1 cellular context compared by ENCODE assay signal in genomic region chr19:12881172-12881808, GRCh38.
TF ChIP-seq lines count a peak whose summit lies in the region.

A gene with protein sequence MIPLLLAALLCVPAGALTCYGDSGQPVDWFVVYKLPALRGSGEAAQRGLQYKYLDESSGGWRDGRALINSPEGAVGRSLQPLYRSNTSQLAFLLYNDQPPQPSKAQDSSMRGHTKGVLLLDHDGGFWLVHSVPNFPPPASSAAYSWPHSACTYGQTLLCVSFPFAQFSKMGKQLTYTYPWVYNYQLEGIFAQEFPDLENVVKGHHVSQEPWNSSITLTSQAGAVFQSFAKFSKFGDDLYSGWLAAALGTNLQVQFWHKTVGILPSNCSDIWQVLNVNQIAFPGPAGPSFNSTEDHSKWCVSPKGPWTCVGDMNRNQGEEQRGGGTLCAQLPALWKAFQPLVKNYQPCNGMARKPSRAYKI (minus strand): TSS chr19:12881449. CDS start chr19:12881375, 74 bp downstream.

TF ChIP-seq in K562, 482 proteins besides CTCF, POLR2A, EP300 and RAD21 (continued from another document):
- TF ChIP-seq ZKSCAN3 (CRISPR knock-in tag; IDR thresholded peaks at IDR 0.05) (no peak), E2F8 (IDR thresholded peaks at IDR 0.05; ENCODE audit: low read depth, partially characterized antibody) (no peak), ZFP91 (CRISPR knock-in tag; IDR thresholded peaks at IDR 0.05) (no peak), GTF2A2 (tag; IDR thresholded peaks at IDR 0.05) (no peak), NR2C1 (IDR thresholded peaks at IDR 0.05) (no peak), NR2C1 (tag; IDR thresholded peaks at IDR 0.05) (no peak)
